Comparison of ENCODE assay signal across 10 cellular contexts in the genomic region with DNA sequence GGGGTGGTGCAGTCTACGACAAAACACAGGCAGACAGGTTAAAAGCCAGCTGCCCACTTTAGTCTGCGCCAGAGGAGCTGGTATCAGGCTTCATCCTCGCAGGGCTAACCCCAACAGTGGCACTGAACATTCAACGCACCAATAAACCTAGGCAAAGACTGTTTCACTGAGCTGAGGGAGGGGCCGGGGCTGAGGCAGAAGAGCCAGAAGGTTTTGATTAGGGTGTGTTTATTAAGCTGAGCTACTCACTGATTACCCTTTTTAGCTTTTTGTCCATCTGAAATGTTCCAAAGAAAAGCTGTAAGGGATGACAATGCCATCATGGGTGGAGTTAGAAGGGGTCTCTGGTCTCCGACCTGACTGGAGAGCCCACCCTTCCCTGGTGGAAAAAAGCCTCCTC. TPM values are rescaled to one million over a fixed set of nuclear protein-coding genes. Genes with fewer than 3 reads are reported as not detected.
A peak's percentile ranks its signal among the peaks of the same experiment; 100 is the strongest.
DNase-seq lines count a peak whose midpoint lies in the region; ATAC-seq and TF ChIP-seq lines count a peak whose summit lies in the region.
"Had no signal": no experiment of that assay in that cellular context is flagged by ENCODE, and none has a peak within 500 bp of the region (broad histone marks: within the 10 kb centered on the region; RNA-seq: fewer than 3 reads in every experiment).

No MANE protein-coding gene starts in this region.

- intact Hi-C loops in CD8-positive, alpha-beta T cell (cut with DNase I, micrococcal nuclease), result no loop called here

- H3K27me3 ChIP-seq in CD8-positive, alpha-beta T cell (ENCODE audit: insufficient read depth, low read length), result no peaks in the 10 kb centered on the region

- peak overlapping the region; percentile 82 for H3K4me3 Mint-ChIP-seq in CD8-positive, alpha-beta T cell
- H3K4me3 Mint-ChIP-seq in chondrocyte (ENCODE audit: unreplicated experiment) (peak overlapping the region; percentile 77), nephron (peak overlapping the region; percentile 87 to 91 (median 90))

- ATAC-seq in CD8-positive, alpha-beta T cell, result no peak
- ATAC-seq in HG03039 (IDR thresholded peaks at IDR 0.05; ENCODE audit: unreplicated experiment), result no peak

- H3K27ac ChIP-seq in CD8-positive, alpha-beta T cell (ENCODE audit: low read depth, low read length), result no peak overlapping the region

- H3K4me1 Mint-ChIP-seq in CD8-positive, alpha-beta T cell (ENCODE audit: low read depth), result peaks cover 12% of the 10 kb centered on the region
- H3K4me1 Mint-ChIP-seq in chondrocyte (ENCODE audit: low read depth), result peaks cover 9% of the 10 kb centered on the region
- peaks cover 11% of the 10 kb centered on the region for H3K4me1 Mint-ChIP-seq in nephron

- H3K9me3 Mint-ChIP-seq in CD8-positive, alpha-beta T cell, result no peaks in the 10 kb centered on the region
- H3K9me3 Mint-ChIP-seq in chondrocyte (ENCODE audit: low read depth), result no peaks in the 10 kb centered on the region
- H3K9me3 Mint-ChIP-seq in nephron, result no peaks in the 10 kb centered on the region

- H3K4me1 ChIP-seq in CD8-positive, alpha-beta T cell (ENCODE audit: insufficient read depth, low read length), result peaks cover 15% of the 10 kb centered on the region

- POLR2A ChIA-PET in CD8-positive, alpha-beta T cell (lab: Charles Lee), result interaction anchor here (0.7 kb wide), 1 partner anchor 30 kb away, joined by 3 read pairs; a partner anchor contains a TSS

- H3K36me3 Mint-ChIP-seq in CD8-positive, alpha-beta T cell, result peaks cover 31% of the 10 kb centered on the region
- H3K36me3 Mint-ChIP-seq in chondrocyte (ENCODE audit: low read depth) (peaks cover 10% of the 10 kb centered on the region), nephron (ENCODE audit: low read depth) (peaks cover 25% of the 10 kb centered on the region)

- TF ChIP-seq CTCF in CD8-positive, alpha-beta T cell (IDR thresholded peaks at IDR 0.05), result no peak
- TF ChIP-seq CTCF in LNCaP clone FGC (IDR thresholded peaks at IDR 0.05; ENCODE audit: control insufficient read depth, extremely low read depth, insufficient read depth) (no peak), chondrocyte (IDR thresholded peaks at IDR 0.05) (no peak), nephron (IDR thresholded peaks at IDR 0.05; ENCODE audit: unreplicated experiment in 3 of 3) (no peak)

- peaks cover 8% of the 10 kb centered on the region for H3K36me3 ChIP-seq in CD8-positive, alpha-beta T cell (ENCODE audit: insufficient read depth, low read length)

- no peaks in the 10 kb centered on the region for H3K9me3 ChIP-seq in CD8-positive, alpha-beta T cell (ENCODE audit: low read length)

- no peak for DNase-seq in CD8-positive, alpha-beta T cell
- no peak for DNase-seq in LNCaP clone FGC (ENCODE audit: low read depth)
- DNase-seq in chondrocyte (ENCODE audit: low spot score), result no peak
- DNase-seq in GDM1 (lab: John Stamatoyannopoulos, UW), result no peak
- no peak for DNase-seq in stimulated activated CD4-positive, alpha-beta T cell treated with anti-CD3 and anti-CD28 coated beads, Interleukin-4, amount 100 ng/mL, for 24 hours
- DNase-seq in stimulated activated CD4-positive, alpha-beta T cell treated with anti-CD3 and anti-CD28 coated beads, Interleukin-1b, Interleukin-23, amount 100 ng/mL, for 48 hours, result no peak
- DNase-seq: activated CD4-positive, alpha-beta T cell treated with anti-CD3 and anti-CD28 coated beads for 4 hours; NCI-H1930 had no signal

- H3K27ac Mint-ChIP-seq in CD8-positive, alpha-beta T cell, result no peak overlapping the region
- peak overlapping the region; percentile 49 for H3K27ac Mint-ChIP-seq in chondrocyte (ENCODE audit: unreplicated experiment)
- H3K27ac Mint-ChIP-seq in nephron, result peak overlapping the region in 1 of 3 experiments; percentile 41

- CTCF ChIA-PET in CD8-positive, alpha-beta T cell (lab: Charles Lee), result interaction anchor here (3.0 kb wide), 1 partner anchor 10 kb away, joined by 22 read pairs; a partner anchor contains a TSS

- H3K27me3 Mint-ChIP-seq in CD8-positive, alpha-beta T cell (ENCODE audit: low read depth), result no peaks in the 10 kb centered on the region
- H3K27me3 Mint-ChIP-seq in chondrocyte (ENCODE audit: low read depth) (no peaks in the 10 kb centered on the region), nephron (ENCODE audit: low read depth) (no peaks in the 10 kb centered on the region)

- no peak overlapping the region for H3K4me3 ChIP-seq in CD8-positive, alpha-beta T cell (ENCODE audit: low read depth, low read length)
- peak overlapping the region; percentile 88 for H3K4me3 ChIP-seq in LNCaP clone FGC (ENCODE audit: low read depth, low read length)

RNA-seq across cellular contexts. Expression of a gene that starts 1.4 kb away (rescaled TPM):
- total RNA-seq in CD8-positive, alpha-beta T cell, result 10 to 100 TPM in 1 of 2 experiments, 1 to 10 TPM in 1; 9.0 to 10.3 TPM
- total RNA-seq in chondrocyte, result 32.5 to 34.8 TPM (median 33.0 TPM) in 3 replicates

RNA-seq across cellular contexts. Expression of a gene that starts 10.2 kb away (rescaled TPM):
- total RNA-seq in CD8-positive, alpha-beta T cell, result 10 to 100 TPM; 47.0 to 49.8 TPM
- total RNA-seq in chondrocyte, result 25.8 to 33.9 TPM (median 27.9 TPM) in 3 replicates

RNA-seq across cellular contexts. Expression of a gene that starts 16.6 kb away (rescaled TPM):
- 10 to 100 TPM; 30.8 to 35.9 TPM for total RNA-seq in CD8-positive, alpha-beta T cell
- total RNA-seq in chondrocyte, result 24.5 to 27.3 TPM (median 27.2 TPM) in 3 replicates

RNA-seq across cellular contexts. Expression of a gene that starts 29.9 kb away (rescaled TPM):
- total RNA-seq in CD8-positive, alpha-beta T cell, result 10 to 100 TPM; 83.1 to 86.2 TPM
- total RNA-seq in chondrocyte, result 59.6 to 92.3 TPM (median 61.0 TPM) in 3 replicates

RNA-seq across cellular contexts. Expression of a gene that starts 37.2 kb away (rescaled TPM):
- total RNA-seq in CD8-positive, alpha-beta T cell, result 10 to 100 TPM; 31.8 to 33.5 TPM
- 50.6 to 55.4 TPM (median 53.5 TPM) in 3 replicates for total RNA-seq in chondrocyte
